In the genomic region with DNA sequence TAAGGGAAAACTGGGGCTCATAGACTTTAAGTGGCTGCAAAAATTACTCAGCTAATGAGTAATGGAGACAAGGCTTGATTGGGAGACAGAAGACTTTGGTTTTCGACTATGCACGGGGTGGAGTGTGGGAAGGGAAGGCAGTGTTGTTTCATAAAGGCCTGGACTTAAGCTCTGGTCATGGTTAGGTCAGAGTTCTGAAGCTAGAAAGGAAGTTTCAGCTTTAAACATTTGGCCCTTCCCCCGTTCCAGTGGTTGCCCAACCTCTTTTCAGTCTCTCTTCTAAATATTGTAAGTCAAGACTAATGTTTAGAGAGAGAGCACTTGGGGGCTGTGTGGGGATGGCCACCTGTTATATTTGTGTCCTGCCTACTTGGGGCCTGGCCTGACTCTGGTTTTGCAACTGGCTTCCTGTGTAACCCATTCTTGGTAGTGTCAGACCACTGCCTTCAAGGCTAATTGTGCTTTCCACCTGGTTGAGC, we compare ENCODE assay signal across 9 cellular contexts. TPM values are rescaled to one million over a fixed set of nuclear protein-coding genes. Genes with fewer than 3 reads are reported as not detected.
DNase-seq lines count a peak whose midpoint lies in the region; ATAC-seq and TF ChIP-seq lines count a peak whose summit lies in the region.
"Had no signal": no experiment of that assay in that cellular context is flagged by ENCODE, and none has a peak within 500 bp of the region (broad histone marks: within the 10 kb centered on the region; RNA-seq: fewer than 3 reads in every experiment).

No MANE protein-coding gene starts in this region.

- H3K9me3 Mint-ChIP-seq in activated naive CD4-positive, alpha-beta T cell treated with anti-CD3 and anti-CD28 coated beads, Interleukin-2, amount 50 U/mL, for 72 hours, result no peaks in the 10 kb centered on the region

- H3K36me3 Mint-ChIP-seq in activated naive CD4-positive, alpha-beta T cell treated with anti-CD3 and anti-CD28 coated beads, Interleukin-2, amount 50 U/mL, for 72 hours, result peaks cover 10 to 34% of the 10 kb centered on the region in 2 donors

- TF ChIP-seq POLR2A in GM19193 (IDR thresholded peaks at IDR 0.05; ENCODE audit: extremely low read depth, insufficient read depth, insufficient read length), result peak; percentile 13

- no peak overlapping the region for H3K4me3 ChIP-seq in BLaER1

- H3K27me3 ChIP-seq in BLaER1, result peaks cover 10% of the 10 kb centered on the region

- H3K9me3 ChIP-seq in BLaER1, result no peaks in the 10 kb centered on the region

- peak; percentile 94 for ATAC-seq in HG03159 (IDR thresholded peaks at IDR 0.05; ENCODE audit: unreplicated experiment)
- peak; percentile 48 to 82 for ATAC-seq in activated naive CD4-positive, alpha-beta T cell treated with anti-CD3 and anti-CD28 coated beads, Interleukin-2, amount 50 U/mL, for 72 hours
- ATAC-seq: HCT116 had no signal

- H3K9ac ChIP-seq in BLaER1, result no peak overlapping the region

- DNase-seq in activated naive CD4-positive, alpha-beta T cell treated with anti-CD3 and anti-CD28 coated beads, Interleukin-2, amount 50 U/mL, for 72 hours (ENCODE audit: low spot score in 2 of 2), result no peak
- DNase-seq in non-pigmented ciliary epithelial cell (ENCODE audit: low read depth), result peak; percentile 38
- DNase-seq in mesenteric fat pad (ENCODE audit: low spot score), result no peak
- DNase-seq in nucleus accumbens (lab: John Stamatoyannopoulos, UW), result no peak
- no peak for DNase-seq in kidney glomerular epithelial cell (lab: John Stamatoyannopoulos, UW)

- H3K27ac ChIP-seq in BLaER1, result no peak overlapping the region

- peaks cover 88% of the 10 kb centered on the region for H4K20me1 ChIP-seq in BLaER1

- peaks cover 67% of the 10 kb centered on the region for H3K4me1 ChIP-seq in BLaER1

- peak overlapping the region; percentile 65 to 92 for H3K27ac Mint-ChIP-seq in activated naive CD4-positive, alpha-beta T cell treated with anti-CD3 and anti-CD28 coated beads, Interleukin-2, amount 50 U/mL, for 72 hours

- H3K4me2 ChIP-seq in BLaER1, result peak overlapping the region; percentile 23; the same call in 1 of the 2 replicates

- H3K36me3 ChIP-seq in BLaER1, result peaks cover 18% of the 10 kb centered on the region; the same call in 1 of the 2 replicates

RNA-seq across cellular contexts. Expression of gene MSN, which starts 21.0 kb away (rescaled TPM):
- 100 to 1,000 TPM; 451 to 569 TPM for total RNA-seq in activated naive CD4-positive, alpha-beta T cell treated with anti-CD3 and anti-CD28 coated beads, Interleukin-2, amount 50 U/mL, for 72 hours
- total RNA-seq in mesenteric fat pad, result 296 TPM
